ENCODE assay signal across 27 cellular contexts in the genomic region with DNA sequence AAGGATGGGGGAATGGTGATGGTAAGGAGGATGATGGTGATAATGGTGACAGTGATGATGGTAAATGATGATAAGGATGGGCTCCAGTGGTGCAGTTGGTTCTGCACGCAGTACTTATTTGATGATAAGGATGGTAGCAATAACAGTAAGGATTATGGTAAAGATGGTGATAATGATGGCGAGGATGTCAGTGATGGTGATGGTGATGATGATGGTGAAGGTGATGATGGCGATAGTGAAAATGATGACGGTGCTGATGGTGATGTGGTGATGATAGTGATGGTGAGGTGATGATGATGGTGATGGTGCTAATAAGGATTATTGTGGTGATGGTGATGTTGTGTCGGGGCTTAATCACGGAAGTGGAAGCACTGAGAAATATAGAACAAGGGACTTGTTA.
DNase-seq lines count a peak whose midpoint lies in the region; ATAC-seq, FAIRE-seq and TF ChIP-seq lines count a peak whose summit lies in the region.
"Had no signal": no experiment of that assay in that cellular context is flagged by ENCODE, and none has a peak within 500 bp of the region (broad histone marks: within the 10 kb centered on the region; RNA-seq: fewer than 3 reads in every experiment).

No MANE protein-coding gene starts in this region.

- 36% methylated on average over 6 of the region's 6 CpGs for WGBS in HepG2 (ENCODE audit: low lambda C conversion rate)
- WGBS in right lobe of liver (ENCODE audit: insufficient coverage, low coverage, low lambda C conversion rate, missing lambda C conversion rate): 79% methylated on average over 6 of the region's 6 CpGs
- 91% methylated on average over 6 of the region's 6 CpGs; no CpG with 5 or more reads in 1 of the 2 experiments for WGBS in IMR-90 (ENCODE audit: extremely low coverage in 2 of 2, insufficient read length in 1 of 2), 2 experiments
- 13% methylated on average over 6 of the region's 6 CpGs for WGBS in K562 (ENCODE audit: insufficient coverage, low coverage, missing lambda C conversion rate)

- no peak overlapping the region for H4K8ac ChIP-seq in IMR-90 (ENCODE audit: low read depth in 2 of 2, low read length in 2 of 2)

- TF ChIP-seq RAD21 in HepG2 (CRISPR knock-in tag; IDR thresholded peaks at IDR 0.05): no peak
- no peak for TF ChIP-seq RAD21 in IMR-90 (IDR thresholded peaks at IDR 0.05; ENCODE audit: low read length)
- no peak for TF ChIP-seq RAD21 in K562 (CRISPR knock-in tag; conservative IDR thresholded peaks at IDR 0.05 in 1 of 2, IDR thresholded peaks at IDR 0.05 in 1 of 2)

- in situ Hi-C loops in HepG2 (cut with HindIII; ENCODE audit: extremely low pct_ligation_motif_present, low pct_unique_long_range_greater_than_20kb) (no loop called here), IMR-90 (cut with MboI; ENCODE audit: low sequenced_read_pairs) (no loop called here), K562 (cut with MboI) (no loop called here)

- H3K36me3 ChIP-seq in HepG2 (replicated peaks in 1 of 2; ENCODE audit: control insufficient read depth in 1 of 2, insufficient read depth in 2 of 2, low read length in 2 of 2) (no peaks in the 10 kb centered on the region), right lobe of liver (no peaks in the 10 kb centered on the region), IMR-90 (ENCODE audit: control insufficient read depth, insufficient read depth, low read length) (no peaks in the 10 kb centered on the region), K562 (ENCODE audit: control insufficient read depth, insufficient read depth, low read length) (no peaks in the 10 kb centered on the region)
- H3K36me3 ChIP-seq: BE2C, BLaER1 had no signal

- no peak overlapping the region for H4K91ac ChIP-seq in IMR-90 (ENCODE audit: insufficient read depth, low read depth, low read length)

- no peak overlapping the region for H2BK5ac ChIP-seq in IMR-90 (ENCODE audit: low read depth, low read length, poor library complexity, severe bottlenecking)

- 0 out of 2 replicates have a peak, but pooled peaks cover 5% of the 10 kb centered on the region for H3K9me3 ChIP-seq in HepG2 (ENCODE audit: low read length)
- H3K9me3 ChIP-seq in right lobe of liver: no peaks in the 10 kb centered on the region
- H3K9me3 ChIP-seq in IMR-90 (ENCODE audit: control insufficient read depth, insufficient read depth, low read length): no peaks in the 10 kb centered on the region; the same call in 1 of the 2 replicates
- no peaks in the 10 kb centered on the region for H3K9me3 ChIP-seq in K562 (replicated peaks; ENCODE audit: control insufficient read depth, insufficient read depth, low read depth, low read length)
- H3K9me3 ChIP-seq: BE2C, BLaER1 had no signal

- no peak overlapping the region for H3K18ac ChIP-seq in IMR-90 (ENCODE audit: low read depth, low read length)

- no peak overlapping the region for H3K23ac ChIP-seq in IMR-90 (ENCODE audit: low read depth, low read length)

- H3K4me1 ChIP-seq in HepG2 (ENCODE audit: insufficient read depth, low read length) (no peaks in the 10 kb centered on the region), right lobe of liver (no peaks in the 10 kb centered on the region), IMR-90 (ENCODE audit: control insufficient read depth, insufficient read depth, low read length) (peaks cover 9% of the 10 kb centered on the region), K562 (replicated peaks in 1 of 2; ENCODE audit: control insufficient read depth in 2 of 2, insufficient read depth in 2 of 2, low read length in 2 of 2) (peaks cover 0 to 7% of the 10 kb centered on the region in 2 experiments; a peak in 2 of 5 replicates)
- H3K4me1 ChIP-seq: BE2C, BLaER1 had no signal

- CTCF ChIA-PET in HepG2 (lab: Yijun Ruan, JAX; ENCODE audit: low intra/inter-chr PET ratio, low total read pairs) (no interaction called here), IMR-90 (lab: Yijun Ruan, JAX) (interaction anchor here (0.6 to 0.8 kb wide), 2 partner anchors 10 to 74 kb away, joined by 3 to 4 read pairs; no protein-coding TSS in a partner anchor), K562 (lab: Yijun Ruan, JAX; ENCODE audit: low intra/inter-chr PET ratio) (no interaction called here)

- H3K79me1 ChIP-seq in IMR-90 (ENCODE audit: low read depth in 1 of 2, low read length in 2 of 2): no peaks in the 10 kb centered on the region

- no peaks in the 10 kb centered on the region for H3K79me2 ChIP-seq in HepG2 (ENCODE audit: insufficient read depth, low read length)
- no peaks in the 10 kb centered on the region for H3K79me2 ChIP-seq in K562 (ENCODE audit: control insufficient read depth, insufficient read depth, low read length)

- TF ChIP-seq CTCF in HepG2 (CRISPR knock-in tag; IDR thresholded peaks at IDR 0.05) (no peak), right lobe of liver (IDR thresholded peaks at IDR 0.05) (no peak), IMR-90 (conservative IDR thresholded peaks at IDR 0.05; ENCODE audit: low read depth, low read length) (no peak), K562 (IDR thresholded peaks at IDR 0.05 in 2 of 3, conservative IDR thresholded peaks at IDR 0.05 in 1 of 3; ENCODE audit: insufficient read depth in 2 of 3, low read depth in 1 of 3, low read length in 3 of 3) (no peak)

- H3K27me3 ChIP-seq in HepG2 (ENCODE audit: control insufficient read depth in 1 of 2, insufficient read depth in 2 of 2, low read length in 2 of 2): no peaks in the 10 kb centered on the region; a peak in 1 of 5 replicates
- no peaks in the 10 kb centered on the region for H3K27me3 ChIP-seq in right lobe of liver
- H3K27me3 ChIP-seq in IMR-90 (ENCODE audit: control insufficient read depth, insufficient read depth, low read length): peaks cover 13% of the 10 kb centered on the region; the same call in 1 of the 2 replicates
- peaks cover 0 to 18% of the 10 kb centered on the region in 2 experiments; a peak in 2 of 5 replicates for H3K27me3 ChIP-seq in K562 (ENCODE audit: control insufficient read depth in 2 of 2, insufficient read depth in 2 of 2, low read length in 2 of 2)
- H3K27me3 ChIP-seq: BE2C, BLaER1 had no signal

- H3K56ac ChIP-seq in IMR-90 (ENCODE audit: extremely low read depth, insufficient read depth, low read length): no peak overlapping the region

- H2AFZ ChIP-seq in HepG2 (ENCODE audit: low read length) (no peak overlapping the region), IMR-90 (replicated peaks; ENCODE audit: low read length, poor library complexity) (no peak overlapping the region), K562 (ENCODE audit: low read depth, low read length) (no peak overlapping the region)

- FAIRE-seq in HepG2 (lab: Jason Lieb, UNC) (no peak), K562 (lab: Jason Lieb, UNC) (no peak)
- FAIRE-seq: A204.1, GM12878, GM12892, GM18507 had no signal

- H2BK20ac ChIP-seq in IMR-90 (ENCODE audit: low read depth, low read length): no peak overlapping the region

- DNase-seq in HepG2 (ENCODE audit: low spot score) (no peak), right lobe of liver (no peak), IMR-90 (no peak), K562 (ENCODE audit: extremely low read depth in 1 of 4, low spot score in 3 of 4) (no peak), posterior cingulate gyrus (no peak), SW 1271 (lab: John Stamatoyannopoulos, UW) (no peak), NCI-H2081 treated with DMSO at 0.1 percent for 48 hours (lab: John Stamatoyannopoulos, UW) (no peak)
- DNase-seq: ACHN; BE2C; C1 segment of cervical spinal cord; CD4-positive, alpha-beta memory T cell; CD4-positive, CD25-positive, alpha-beta regulatory T cell; CD8-positive, alpha-beta memory T cell; COR-L47; DMS 273 treated with DMSO at 0.1 percent for 48 hours; DMS153; DMS53; DMS79; DND-41; EL; GDM1 had no signal

- H3K9ac ChIP-seq in HepG2 (ENCODE audit: insufficient read depth, low read depth, low read length) (no peak overlapping the region), IMR-90 (ENCODE audit: low read depth, low read length) (no peak overlapping the region), K562 (ENCODE audit: insufficient read depth in 1 of 2, low read depth in 2 of 2, low read length in 2 of 2) (no peak overlapping the region)
- H3K9ac ChIP-seq: BLaER1 had no signal

- no peak for TF ChIP-seq EP300 in HepG2 (IDR thresholded peaks at IDR 0.05; ENCODE audit: low read depth in 2 of 2, low read length in 2 of 2)
- no peak for TF ChIP-seq EP300 in HepG2 (CRISPR knock-in tag; IDR thresholded peaks at IDR 0.05; ENCODE audit: borderline replicate concordance)
- TF ChIP-seq EP300 in K562 (IDR thresholded peaks at IDR 0.05; ENCODE audit: low read length): no peak

- no peak overlapping the region for H4K5ac ChIP-seq in IMR-90 (ENCODE audit: low read depth, low read length)

- H3K9me1 ChIP-seq in IMR-90 (ENCODE audit: insufficient read depth, low read length) (peaks cover 3% of the 10 kb centered on the region; the same call in 1 of the 2 replicates), K562 (ENCODE audit: control insufficient read depth, insufficient read depth, low read length) (no peaks in the 10 kb centered on the region)

- TF ChIP-seq POLR2A in HepG2 (IDR thresholded peaks at IDR 0.05; ENCODE audit: insufficient read depth in 1 of 2, low read depth in 2 of 2, low read length in 2 of 2) (no peak), right lobe of liver (IDR thresholded peaks at IDR 0.05) (no peak), IMR-90 (IDR thresholded peaks at IDR 0.05; ENCODE audit: low read depth, low read length) (no peak), K562 (conservative IDR thresholded peaks at IDR 0.05) (no peak)

- no peak overlapping the region for H3K27ac ChIP-seq in HepG2 (ENCODE audit: extremely low read length, insufficient read depth, low read length)
- H3K27ac ChIP-seq in right lobe of liver: no peak overlapping the region
- H3K27ac ChIP-seq in IMR-90 (ENCODE audit: insufficient read depth, low read length): no peak overlapping the region
- no peak overlapping the region for H3K27ac ChIP-seq in K562 (ENCODE audit: extremely low read depth, low read depth, low read length)
- H3K27ac ChIP-seq: 22Rv1, BLaER1 had no signal

- dilution Hi-C loops in IMR-90 (cut with HindIII; ENCODE audit: low sequenced_read_pairs, unreplicated experiment): no loop called here

- no peak overlapping the region for H3K14ac ChIP-seq in IMR-90 (replicated peaks; ENCODE audit: low read depth, low read length)

- H2AK5ac ChIP-seq in IMR-90 (ENCODE audit: low read depth, low read length): no peak overlapping the region

- POLR2A ChIA-PET in HepG2 (lab: Yijun Ruan, JAX): no interaction called here
- POLR2A ChIA-PET in IMR-90 (lab: Charles Lee; ENCODE audit: unreplicated experiment): no interaction called here
- POLR2A ChIA-PET in K562 (lab: Yijun Ruan, JAX): interaction anchor here (1.0 kb wide), 2 partner anchors 12 to 19 kb away, joined by 3 read pairs; no protein-coding TSS in a partner anchor

- no peak for ATAC-seq in HepG2
- no peak for ATAC-seq in right lobe of liver
- no peak for ATAC-seq in IMR-90 (ENCODE audit: low read depth)
- ATAC-seq in K562: no peak
- ATAC-seq: GM12878 had no signal

- H3K4ac ChIP-seq in IMR-90 (ENCODE audit: low read depth, low read length): peak overlapping the region; percentile 0; the same call in 1 of the 2 replicates

- no peak overlapping the region for H3K4me2 ChIP-seq in HepG2 (ENCODE audit: low read depth, low read length)
- no peak overlapping the region for H3K4me2 ChIP-seq in IMR-90 (ENCODE audit: low read depth, low read length)
- H3K4me2 ChIP-seq in K562 (ENCODE audit: insufficient read depth, low read length): no peak overlapping the region
- H3K4me2 ChIP-seq: BLaER1 had no signal

- BruUV-seq in HepG2 (replicated peaks; lab: Mats Ljungman, UMichigan) (no TSS peak), IMR-90 (replicated peaks; lab: Mats Ljungman, UMichigan) (no TSS peak), K562 (replicated peaks; lab: Mats Ljungman, UMichigan) (no TSS peak)

- no peak overlapping the region for H2BK15ac ChIP-seq in IMR-90 (ENCODE audit: low read depth, low read length)

- peak overlapping the region; percentile 5 for H2AK9ac ChIP-seq in IMR-90 (replicated peaks; ENCODE audit: low read depth, low read length, poor library complexity)

- no peak overlapping the region for H3K4me3 ChIP-seq in HepG2 (replicated peaks in 1 of 3; ENCODE audit: insufficient read depth in 1 of 3, low read depth in 2 of 3, low read length in 3 of 3)
- H3K4me3 ChIP-seq in right lobe of liver: no peak overlapping the region
- H3K4me3 ChIP-seq in IMR-90 (ENCODE audit: insufficient read depth, low read depth, low read length): no peak overlapping the region
- H3K4me3 ChIP-seq in K562: no peak overlapping the region
- H3K4me3 ChIP-seq: BLaER1, GM12878 had no signal

- no peaks in the 10 kb centered on the region; the same call in 1 of the 2 replicates for H4K20me1 ChIP-seq in HepG2 (ENCODE audit: insufficient read depth, low read length)
- no peaks in the 10 kb centered on the region for H4K20me1 ChIP-seq in IMR-90 (ENCODE audit: insufficient read depth, low read length)
- H4K20me1 ChIP-seq in K562 (replicated peaks; ENCODE audit: control insufficient read depth, insufficient read depth, low read length): no peaks in the 10 kb centered on the region
- H4K20me1 ChIP-seq: BLaER1 had no signal

- H2BK120ac ChIP-seq in IMR-90 (ENCODE audit: low read depth, low read length): no peak overlapping the region

- intact Hi-C loops in HepG2 (cut with micrococcal nuclease; ENCODE audit: unreplicated experiment): no loop called here
- intact Hi-C loops in right lobe of liver (cut with DNase I): no loop called here
- intact Hi-C loops in IMR-90 (cut with micrococcal nuclease): no loop called here
- intact Hi-C loops in K562 (cut with micrococcal nuclease): no loop called here
- intact Hi-C loops in posterior cingulate gyrus (cut with DNase I): no loop called here
